8 cellular contexts compared by ENCODE assay signal in genomic region chr19:40530091-40530901, GRCh38. TPM values are rescaled to one million over a fixed set of nuclear protein-coding genes. Genes with fewer than 3 reads are reported as not detected.
DNase-seq lines count a peak whose midpoint lies in the region; TF ChIP-seq lines count a peak whose summit lies in the region.

No MANE protein-coding gene starts in this region.

- H3K27me3 Mint-ChIP-seq in activated naive CD4-positive, alpha-beta T cell treated with anti-CD3 and anti-CD28 coated beads for 36 hours (ENCODE audit: low read depth): peaks cover 13% of the 10 kb centered on the region
- H3K27me3 Mint-ChIP-seq in immature natural killer cell (ENCODE audit: low read depth in 3 of 3): peaks cover 22 to 27% (median 22%) of the 10 kb centered on the region in 3 donors

- no peak overlapping the region for H3K9ac ChIP-seq in Loucy (ENCODE audit: low read depth, low read length, poor library complexity, severe bottlenecking)

- no peak overlapping the region for H2AFZ ChIP-seq in Loucy (ENCODE audit: low read length)

- H3K4me2 ChIP-seq in Loucy (ENCODE audit: low read depth, low read length, poor library complexity, severe bottlenecking): peak overlapping the region; percentile 87

- H3K4me3 ChIP-seq in Loucy (ENCODE audit: low read length, poor library complexity, severe bottlenecking): no peak overlapping the region

- H3K79me2 ChIP-seq in Loucy (ENCODE audit: insufficient read depth, low read length): no peaks in the 10 kb centered on the region

- H3K4me3 Mint-ChIP-seq in activated naive CD4-positive, alpha-beta T cell treated with anti-CD3 and anti-CD28 coated beads for 36 hours: peak overlapping the region; percentile 43
- H3K4me3 Mint-ChIP-seq in immature natural killer cell: peak overlapping the region; percentile 69 to 85 (median 80)

- H3K9me2 ChIP-seq in Loucy (replicated peaks; ENCODE audit: low read depth, low read length): no peaks in the 10 kb centered on the region

- TF ChIP-seq CTCF in Loucy (conservative IDR thresholded peaks at IDR 0.05; ENCODE audit: low read length): no peak

- no peaks in the 10 kb centered on the region for H4K20me1 ChIP-seq in Loucy (ENCODE audit: insufficient read depth, low read length, poor library complexity, severe bottlenecking)

- H3K4me1 Mint-ChIP-seq in activated naive CD4-positive, alpha-beta T cell treated with anti-CD3 and anti-CD28 coated beads for 36 hours (ENCODE audit: low read depth): peaks cover 10% of the 10 kb centered on the region
- H3K4me1 Mint-ChIP-seq in immature natural killer cell: peaks cover 17% of the 10 kb centered on the region in 2 donors

- H3F3A ChIP-seq in Loucy (ENCODE audit: low read depth): no peaks in the 10 kb centered on the region

- peaks cover 15% of the 10 kb centered on the region for H3K4me1 ChIP-seq in Loucy (ENCODE audit: insufficient read depth, low read length, poor library complexity, severe bottlenecking)

- H3K36me3 ChIP-seq in Loucy (ENCODE audit: insufficient read depth, low read length): no peaks in the 10 kb centered on the region

- no peaks in the 10 kb centered on the region for H3K36me3 Mint-ChIP-seq in activated naive CD4-positive, alpha-beta T cell treated with anti-CD3 and anti-CD28 coated beads for 36 hours (ENCODE audit: low read depth)
- H3K36me3 Mint-ChIP-seq in immature natural killer cell: no peaks in the 10 kb centered on the region

- H3K9me3 Mint-ChIP-seq in activated naive CD4-positive, alpha-beta T cell treated with anti-CD3 and anti-CD28 coated beads for 36 hours: peaks cover 2% of the 10 kb centered on the region
- no peaks in the 10 kb centered on the region for H3K9me3 Mint-ChIP-seq in immature natural killer cell

- intact Hi-C loops in activated naive CD4-positive, alpha-beta T cell treated with anti-CD3 and anti-CD28 coated beads for 36 hours (cut with micrococcal nuclease): no loop called here
- intact Hi-C loops in posterior vena cava (cut with DNase I): loop anchor here (5.0 to 10.0 kb wide), 2 partner anchors 65 to 67 kb away; no protein-coding TSS in a partner anchor

- CTCF ChIA-PET in activated naive CD4-positive, alpha-beta T cell treated with anti-CD3 and anti-CD28 coated beads for 36 hours (lab: Charles Lee): interaction anchor here (1.0 kb wide), 1 partner anchor 65 kb away, joined by 3 read pairs; no protein-coding TSS in a partner anchor

- DNase-seq in DMS53 treated with DMSO at 0.1 percent for 48 hours (lab: John Stamatoyannopoulos, UW; ENCODE audit: unreplicated experiment): peak; percentile 26
- DNase-seq in activated naive CD4-positive, alpha-beta T cell treated with anti-CD3 and anti-CD28 coated beads for 36 hours: peak; percentile 23
- DNase-seq in immature natural killer cell: peak; percentile 18 to 25 (median 20)
- no peak for DNase-seq in occipital lobe (lab: John Stamatoyannopoulos, UW)
- DNase-seq in posterior vena cava (ENCODE audit: low spot score): no peak
- no peak for DNase-seq in NOMO-1 (lab: John Stamatoyannopoulos, UW; ENCODE audit: unreplicated experiment in 2 of 2)
- DNase-seq in effector CD8-positive, alpha-beta T cell (lab: John Stamatoyannopoulos, UW): no peak

- H3K27me3 ChIP-seq in Loucy (ENCODE audit: insufficient read depth, low read length, poor library complexity, severe bottlenecking): no peaks in the 10 kb centered on the region

- no peaks in the 10 kb centered on the region for H3K9me3 ChIP-seq in Loucy (ENCODE audit: insufficient read depth, low read depth, low read length)

- H3K27ac Mint-ChIP-seq in activated naive CD4-positive, alpha-beta T cell treated with anti-CD3 and anti-CD28 coated beads for 36 hours: no peak overlapping the region
- peak overlapping the region in 3 of 6 donors; percentile 49 to 82 (median 69) for H3K27ac Mint-ChIP-seq in immature natural killer cell

RNA-seq across cellular contexts. Expression of gene SHKBP1, which starts 46.4 kb away (rescaled TPM):
- 10 to 100 TPM; 90.1 to 99.4 TPM for total RNA-seq in activated naive CD4-positive, alpha-beta T cell treated with anti-CD3 and anti-CD28 coated beads for 36 hours
- 100 to 1,000 TPM; 115 to 186 (median 156) TPM for polyA plus RNA-seq in immature natural killer cell
- 4.1 TPM for total RNA-seq in occipital lobe
- total RNA-seq in posterior vena cava: 10 to 100 TPM; 43.8 to 45.3 TPM

Comparison
In these comparisons a context has a peak if more than half of its experiments do, and no peak if none do; other contexts are left out.
1. DNase-seq: peak in DMS53 treated with DMSO at 0.1 percent for 48 hours (single experiment), activated naive CD4-positive, alpha-beta T cell treated with anti-CD3 and anti-CD28 coated beads for 36 hours (single experiment) and immature natural killer cell (3 of 3); none in occipital lobe (single experiment), posterior vena cava (single experiment), NOMO-1 (0 of 2) and effector CD8-positive, alpha-beta T cell (single experiment).